ENCODE assay signal across 8 cellular contexts in the genomic region with DNA sequence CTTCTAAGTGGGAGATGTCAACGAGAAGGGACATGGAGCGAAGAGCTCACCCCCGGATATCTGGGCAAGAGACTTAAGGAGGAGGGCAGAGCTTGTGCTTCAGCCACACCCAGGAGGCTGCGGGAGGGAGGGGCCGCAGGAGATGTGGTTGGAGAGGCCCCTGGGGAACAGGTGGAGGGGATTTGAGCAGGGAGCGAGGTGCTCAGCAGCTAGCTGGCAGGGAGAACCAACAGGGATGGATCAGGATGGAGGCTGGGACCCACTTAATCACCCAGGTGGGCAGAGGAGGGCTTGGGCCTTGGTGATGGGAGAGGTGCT.
DNase-seq lines count a peak whose midpoint lies in the region; ATAC-seq, FAIRE-seq and TF ChIP-seq lines count a peak whose summit lies in the region.

No MANE protein-coding gene starts in this region.

- H3K27ac ChIP-seq in ovary, result peak overlapping the region in 1 of 2 donors; percentile 12

- H3K4me1 ChIP-seq in ovary (ENCODE audit: insufficient read depth), result peaks cover 6% of the 10 kb centered on the region

- POLR2A ChIA-PET in naive thymus-derived CD8-positive, alpha-beta T cell (lab: Charles Lee), result interaction anchor here (1.0 to 3.4 kb wide), 8 partner anchors 9 to 77 kb away, joined by 3 to 21 read pairs (median 8); a partner anchor contains a TSS

- no peak for TF ChIP-seq CTCF in ovary (IDR thresholded peaks at IDR 0.05)

- H3K4me3 Mint-ChIP-seq in activated T-helper 17 cell treated with anti-CD3 and anti-CD28 coated beads, Interleukin-2, amount 50 U/mL, for 72 hours, result peak overlapping the region; percentile 83
- peak overlapping the region; percentile 59 to 90 (median 80) for H3K4me3 Mint-ChIP-seq in naive thymus-derived CD8-positive, alpha-beta T cell

- peaks cover 43% of the 10 kb centered on the region for H3K4me1 Mint-ChIP-seq in activated T-helper 17 cell treated with anti-CD3 and anti-CD28 coated beads, Interleukin-2, amount 50 U/mL, for 72 hours
- H3K4me1 Mint-ChIP-seq in naive thymus-derived CD8-positive, alpha-beta T cell, result peaks cover 33 to 72% (median 67%) of the 10 kb centered on the region in 4 donors

- no peaks in the 10 kb centered on the region for H3K27me3 ChIP-seq in ovary

- no peaks in the 10 kb centered on the region for H3K9me3 ChIP-seq in ovary

- no peaks in the 10 kb centered on the region for H3K9me3 Mint-ChIP-seq in activated T-helper 17 cell treated with anti-CD3 and anti-CD28 coated beads, Interleukin-2, amount 50 U/mL, for 72 hours
- no peaks in the 10 kb centered on the region for H3K9me3 Mint-ChIP-seq in naive thymus-derived CD8-positive, alpha-beta T cell

- no peak overlapping the region for H3K4me3 ChIP-seq in ovary

- WGBS in ovary, 3 donors, result 74 to 86% (median 78%) methylated on average over 6 of the region's 6 CpGs

- intact Hi-C loops in ovary (cut with DNase I), result loop anchor here in 2 of 4 donors (2.0 to 10.0 kb wide), 2 partner anchors 49 to 53 kb away; no protein-coding TSS in a partner anchor

- TF ChIP-seq EP300 in ovary (IDR thresholded peaks at IDR 0.05), result no peak

- no peaks in the 10 kb centered on the region for H3K36me3 ChIP-seq in ovary

- no peak for TF ChIP-seq POLR2A in ovary (IDR thresholded peaks at IDR 0.05)

- DNase-seq in GM19239 (ENCODE audit: insufficient read length, low spot score) (no peak), HUDEP-2 (lab: John Stamatoyannopoulos, UW; ENCODE audit: unreplicated experiment in 76 of 76) (no peak), ovary (no peak), hepatic stellate cell (ENCODE audit: low spot score) (no peak)
- DNase-seq in naive thymus-derived CD8-positive, alpha-beta T cell, result no peak

- no peaks in the 10 kb centered on the region for H3K27me3 Mint-ChIP-seq in activated T-helper 17 cell treated with anti-CD3 and anti-CD28 coated beads, Interleukin-2, amount 50 U/mL, for 72 hours
- H3K27me3 Mint-ChIP-seq in naive thymus-derived CD8-positive, alpha-beta T cell, result no peaks in the 10 kb centered on the region

- peak; percentile 42 for FAIRE-seq in GM19239 (lab: Jason Lieb, UNC)

- ATAC-seq in HG03159 (IDR thresholded peaks at IDR 0.05; ENCODE audit: unreplicated experiment) (peak; percentile 13), HG03039 (IDR thresholded peaks at IDR 0.05; ENCODE audit: unreplicated experiment) (no peak)
- peak; percentile 31 for ATAC-seq in activated T-helper 17 cell treated with anti-CD3 and anti-CD28 coated beads, Interleukin-2, amount 50 U/mL, for 72 hours (replicated peaks)
- peak in 1 of 2 donors; percentile 16 for ATAC-seq in naive thymus-derived CD8-positive, alpha-beta T cell

- peaks cover 43% of the 10 kb centered on the region for H3K36me3 Mint-ChIP-seq in activated T-helper 17 cell treated with anti-CD3 and anti-CD28 coated beads, Interleukin-2, amount 50 U/mL, for 72 hours (ENCODE audit: low read depth)
- H3K36me3 Mint-ChIP-seq in naive thymus-derived CD8-positive, alpha-beta T cell, result peaks cover 0 to 8% (median 1%) of the 10 kb centered on the region in 3 donors

- H3K27ac Mint-ChIP-seq in activated T-helper 17 cell treated with anti-CD3 and anti-CD28 coated beads, Interleukin-2, amount 50 U/mL, for 72 hours, result peak overlapping the region; percentile 96
- H3K27ac Mint-ChIP-seq in naive thymus-derived CD8-positive, alpha-beta T cell, result peak overlapping the region; percentile 87 to 100 (median 96)
